13 cellular contexts compared by ENCODE assay signal in the genomic region with DNA sequence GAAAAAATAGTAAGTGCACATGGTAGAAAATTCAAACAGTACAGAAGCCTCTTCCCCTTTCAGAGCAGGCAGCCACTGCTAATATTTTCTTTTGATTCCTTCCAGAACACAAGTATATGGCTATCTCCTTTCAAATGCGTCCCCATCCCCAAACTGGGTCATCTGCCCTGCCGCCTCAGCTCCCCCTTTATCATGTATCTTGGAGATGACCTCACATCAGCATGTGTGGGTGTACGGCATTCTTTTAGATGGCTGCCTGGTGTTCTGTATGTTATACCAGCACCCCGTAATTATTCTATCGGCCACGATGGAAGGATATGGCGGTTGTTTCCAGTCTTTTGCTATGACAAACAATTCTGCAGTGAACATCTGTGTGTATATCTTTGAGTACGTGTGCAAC.
DNase-seq lines count a peak whose midpoint lies in the region; ATAC-seq and TF ChIP-seq lines count a peak whose summit lies in the region.
"Had no signal": no experiment of that assay in that cellular context is flagged by ENCODE, and none has a peak within 500 bp of the region (broad histone marks: within the 10 kb centered on the region; RNA-seq: fewer than 3 reads in every experiment).

No MANE protein-coding gene starts in this region.

- H3K27ac Mint-ChIP-seq in activated CD8-positive, alpha-beta memory T cell treated with anti-CD3 and anti-CD28 coated beads, Interleukin-2, amount 10 ng/mL, durations not matched to agents 7 days and 5 days, result no peak overlapping the region
- H3K27ac Mint-ChIP-seq in progenitor cell of endocrine pancreas, result no peak overlapping the region
- H3K27ac Mint-ChIP-seq: activated B cell treated with CpG ODN at 0.5 μM for 24 hours had no signal

- no peak overlapping the region for H3K4me3 ChIP-seq in NT2/D1 (ENCODE audit: insufficient read length, low read depth)
- H3K4me3 ChIP-seq in body of pancreas, result no peak overlapping the region

- TF ChIP-seq CTCF in foreskin keratinocyte (conservative IDR thresholded peaks at IDR 0.05) (no peak), progenitor cell of endocrine pancreas (IDR thresholded peaks at IDR 0.05; ENCODE audit: unreplicated experiment) (no peak), body of pancreas (IDR thresholded peaks at IDR 0.05) (no peak)

- WGBS in body of pancreas, 2 donors, result 81 to 85% methylated on average over 8 of the region's 8 CpGs

- H3K4me1 ChIP-seq in NT2/D1 (ENCODE audit: insufficient read depth, insufficient read length) (no peaks in the 10 kb centered on the region), foreskin keratinocyte (peaks cover 14% of the 10 kb centered on the region), body of pancreas (peaks cover 20% of the 10 kb centered on the region)

- H3K27me3 Mint-ChIP-seq in activated CD8-positive, alpha-beta memory T cell treated with anti-CD3 and anti-CD28 coated beads, Interleukin-2, amount 10 ng/mL, durations not matched to agents 7 days and 5 days, result peaks cover 37% of the 10 kb centered on the region
- H3K27me3 Mint-ChIP-seq in progenitor cell of endocrine pancreas, result peaks cover 32% of the 10 kb centered on the region

- no peak for DNase-seq in activated CD8-positive, alpha-beta memory T cell treated with anti-CD3 and anti-CD28 coated beads, Interleukin-2, amount 10 ng/mL, durations not matched to agents 7 days and 5 days
- no peak for DNase-seq in activated CD8-positive, alpha-beta memory T cell treated with anti-CD3 and anti-CD28 coated beads, Interleukin-2, amount 50 U/mL, for 48 hours
- DNase-seq in NT2/D1 (ENCODE audit: low read depth, low spot score) (peak; percentile 25), foreskin keratinocyte (no peak), progenitor cell of endocrine pancreas (ENCODE audit: low spot score, unreplicated experiment) (no peak), body of pancreas (no peak), NK-92 (lab: John Stamatoyannopoulos, UW; ENCODE audit: unreplicated experiment) (no peak), left lobe of liver (ENCODE audit: low spot score) (no peak)
- DNase-seq: activated B cell treated with CpG ODN at 0.5 μM for 24 hours, GDM1, kidney glomerular epithelial cell, NCI-H2171 had no signal

- CTCF ChIA-PET in activated CD8-positive, alpha-beta memory T cell treated with anti-CD3 and anti-CD28 coated beads, Interleukin-2, amount 10 ng/mL, durations not matched to agents 7 days and 5 days (lab: Charles Lee), result interaction anchor here (0.9 to 7.3 kb wide), 5 partner anchors 97 to 290 kb away, joined by 3 to 97 read pairs (median 4); no protein-coding TSS in a partner anchor

- no peak for ATAC-seq in activated CD8-positive, alpha-beta memory T cell treated with anti-CD3 and anti-CD28 coated beads, Interleukin-2, amount 10 ng/mL, durations not matched to agents 7 days and 5 days
- ATAC-seq in foreskin keratinocyte (no peak), body of pancreas (no peak), left lobe of liver (no peak)

- H3K9ac ChIP-seq in NT2/D1 (ENCODE audit: insufficient read length, low read depth), result no peak overlapping the region

- no peak for TF ChIP-seq POLR2A in body of pancreas (IDR thresholded peaks at IDR 0.05)

- intact Hi-C loops in body of pancreas (cut with DNase I), result loop anchor here (5.0 kb wide), 1 partner anchor 289 kb away; no protein-coding TSS in a partner anchor

- H3K9me3 Mint-ChIP-seq in activated CD8-positive, alpha-beta memory T cell treated with anti-CD3 and anti-CD28 coated beads, Interleukin-2, amount 10 ng/mL, durations not matched to agents 7 days and 5 days (ENCODE audit: low read depth), result no peaks in the 10 kb centered on the region
- peaks cover 4% of the 10 kb centered on the region for H3K9me3 Mint-ChIP-seq in progenitor cell of endocrine pancreas (ENCODE audit: low read depth)

- H3K4me3 Mint-ChIP-seq in activated CD8-positive, alpha-beta memory T cell treated with anti-CD3 and anti-CD28 coated beads, Interleukin-2, amount 10 ng/mL, durations not matched to agents 7 days and 5 days, result peak overlapping the region; percentile 52
- H3K4me3 Mint-ChIP-seq in progenitor cell of endocrine pancreas (ENCODE audit: low read depth), result peak overlapping the region; percentile 56

- H3K27me3 ChIP-seq in NT2/D1 (ENCODE audit: insufficient read depth, insufficient read length) (no peaks in the 10 kb centered on the region), foreskin keratinocyte (no peaks in the 10 kb centered on the region), body of pancreas (no peaks in the 10 kb centered on the region)

- H3K27ac ChIP-seq in foreskin keratinocyte (peak overlapping the region; percentile 82), body of pancreas (no peak overlapping the region)
- H3K27ac ChIP-seq: coronary artery had no signal

- no peaks in the 10 kb centered on the region for H3K36me3 Mint-ChIP-seq in activated CD8-positive, alpha-beta memory T cell treated with anti-CD3 and anti-CD28 coated beads, Interleukin-2, amount 10 ng/mL, durations not matched to agents 7 days and 5 days
- H3K36me3 Mint-ChIP-seq in progenitor cell of endocrine pancreas (ENCODE audit: insufficient read depth), result no peaks in the 10 kb centered on the region

- no peaks in the 10 kb centered on the region for H3K36me3 ChIP-seq in NT2/D1 (ENCODE audit: insufficient read depth, insufficient read length, low read length)
- H3K36me3 ChIP-seq in body of pancreas (replicated peaks in 1 of 2; ENCODE audit: insufficient read depth in 1 of 2, low read depth in 2 of 2), result no peaks in the 10 kb centered on the region

- H3K9me3 ChIP-seq in NT2/D1 (ENCODE audit: insufficient read depth, low read length), result 0 out of 2 replicates have a peak, but pooled peaks cover 6% of the 10 kb centered on the region
- H3K9me3 ChIP-seq in body of pancreas, result no peaks in the 10 kb centered on the region

- H3K4me1 Mint-ChIP-seq in activated CD8-positive, alpha-beta memory T cell treated with anti-CD3 and anti-CD28 coated beads, Interleukin-2, amount 10 ng/mL, durations not matched to agents 7 days and 5 days, result peaks cover 1% of the 10 kb centered on the region
- peaks cover 5% of the 10 kb centered on the region for H3K4me1 Mint-ChIP-seq in progenitor cell of endocrine pancreas (ENCODE audit: low read depth)
